ENCODE assay signal across 10 cellular contexts in genomic region chr14:22531451-22532344, GRCh38. TPM values are rescaled to one million over a fixed set of nuclear protein-coding genes. Genes with fewer than 3 reads are reported as not detected.
DNase-seq lines count a peak whose midpoint lies in the region; ATAC-seq and TF ChIP-seq lines count a peak whose summit lies in the region.
"Had no signal": no experiment of that assay in that cellular context is flagged by ENCODE, and none has a peak within 500 bp of the region (broad histone marks: within the 10 kb centered on the region; RNA-seq: fewer than 3 reads in every experiment).

No MANE protein-coding gene starts in this region.

- H3K36me3 Mint-ChIP-seq in CD4-positive, CD25-positive, alpha-beta regulatory T cell: peaks cover 85% of the 10 kb centered on the region
- H3K36me3 Mint-ChIP-seq in T-helper 17 cell (ENCODE audit: low read depth): peaks cover 22% of the 10 kb centered on the region

- no peaks in the 10 kb centered on the region for H3K27me3 Mint-ChIP-seq in CD4-positive, CD25-positive, alpha-beta regulatory T cell
- no peaks in the 10 kb centered on the region for H3K27me3 Mint-ChIP-seq in T-helper 17 cell

- no TSS peak for BruUV-seq in mammary epithelial cell (replicated peaks; lab: Mats Ljungman, UMichigan)

- peak overlapping the region; percentile 98 to 99 (median 98) for H3K27ac Mint-ChIP-seq in CD4-positive, CD25-positive, alpha-beta regulatory T cell
- peak overlapping the region; percentile 100 for H3K27ac Mint-ChIP-seq in T-helper 17 cell

- no peak overlapping the region for H3K4me2 ChIP-seq in smooth muscle cell
- no peak overlapping the region for H3K4me2 ChIP-seq in mammary epithelial cell (ENCODE audit: insufficient read depth, low read depth, low read length)

- intact Hi-C loops in mammary epithelial cell (cut with micrococcal nuclease): no loop called here

- TF ChIP-seq POLR2A in GM18951 (IDR thresholded peaks at IDR 0.05; ENCODE audit: extremely low read depth, insufficient read depth, insufficient read length): peak; percentile 77

- H3K4me3 Mint-ChIP-seq in CD4-positive, CD25-positive, alpha-beta regulatory T cell: peak overlapping the region; percentile 88 to 93 (median 90)
- peak overlapping the region; percentile 86 for H3K4me3 Mint-ChIP-seq in T-helper 17 cell

- H3K9me3 ChIP-seq in CD4-positive, CD25-positive, alpha-beta regulatory T cell (ENCODE audit: control insufficient read depth in 2 of 2, low read length in 2 of 2): no peaks in the 10 kb centered on the region
- no peaks in the 10 kb centered on the region for H3K9me3 ChIP-seq in T-helper 17 cell (ENCODE audit: control insufficient read depth, low read length, poor library complexity, severe bottlenecking)
- H3K9me3 ChIP-seq in smooth muscle cell (replicated peaks; ENCODE audit: low read depth): no peaks in the 10 kb centered on the region
- H3K9me3 ChIP-seq in mammary epithelial cell (replicated peaks; ENCODE audit: insufficient read depth, low read length): no peaks in the 10 kb centered on the region

- peak in 1 of 3 donors; percentile 74 for DNase-seq in CD4-positive, CD25-positive, alpha-beta regulatory T cell
- DNase-seq in T-helper 17 cell (no peak), superior temporal gyrus (ENCODE audit: extremely low spot score) (no peak), HPDE6-E6E7 (ENCODE audit: extremely low spot score) (no peak), smooth muscle cell (lab: John Stamatoyannopoulos, UW; ENCODE audit: unreplicated experiment) (no peak), mammary epithelial cell (no peak)
- DNase-seq: DMS 273 treated with DMSO at 0.1 percent for 48 hours, NCI-H1105 had no signal

- peak overlapping the region; percentile 99 for H3K27ac ChIP-seq in CD4-positive, CD25-positive, alpha-beta regulatory T cell (ENCODE audit: insufficient read depth, low read length, poor library complexity, severe bottlenecking)
- H3K27ac ChIP-seq in smooth muscle cell (ENCODE audit: low read depth): no peak overlapping the region
- H3K27ac ChIP-seq in mammary epithelial cell (ENCODE audit: insufficient read depth, low read depth, low read length): no peak overlapping the region

- peaks cover 5% of the 10 kb centered on the region for H3F3A ChIP-seq in smooth muscle cell (ENCODE audit: low read depth)

- CTCF ChIA-PET in mammary epithelial cell (lab: Charles Lee; ENCODE audit: low non-redundant PET): no interaction called here

- no peak overlapping the region for H2AFZ ChIP-seq in smooth muscle cell (ENCODE audit: low read depth)
- no peak overlapping the region for H2AFZ ChIP-seq in mammary epithelial cell (ENCODE audit: low read depth, low read length)

- H3K36me3 ChIP-seq in CD4-positive, CD25-positive, alpha-beta regulatory T cell (ENCODE audit: control insufficient read depth, insufficient read depth, low read length): peaks cover 81% of the 10 kb centered on the region
- H3K36me3 ChIP-seq in smooth muscle cell (ENCODE audit: low read depth) (no peaks in the 10 kb centered on the region), mammary epithelial cell (ENCODE audit: insufficient read depth, low read length) (no peaks in the 10 kb centered on the region)

- no peaks in the 10 kb centered on the region for H3K27me3 ChIP-seq in CD4-positive, CD25-positive, alpha-beta regulatory T cell (ENCODE audit: control insufficient read depth, insufficient read depth, low read length)
- H3K27me3 ChIP-seq in smooth muscle cell (ENCODE audit: low read depth) (no peaks in the 10 kb centered on the region), mammary epithelial cell (ENCODE audit: insufficient read depth, low read length) (no peaks in the 10 kb centered on the region)

- no peaks in the 10 kb centered on the region for H4K20me1 ChIP-seq in smooth muscle cell (ENCODE audit: low read depth)
- no peaks in the 10 kb centered on the region for H4K20me1 ChIP-seq in mammary epithelial cell (ENCODE audit: insufficient read depth, low read length)

- dilution Hi-C loops in mammary epithelial cell (cut with HindIII; ENCODE audit: low sequenced_read_pairs): no loop called here

- peak; percentile 56 to 60 for ATAC-seq in CD4-positive, CD25-positive, alpha-beta regulatory T cell (ENCODE audit: low read depth in 2 of 2)
- ATAC-seq in HG02884 (IDR thresholded peaks at IDR 0.05; ENCODE audit: unreplicated experiment): peak; percentile 67
- ATAC-seq in T-helper 17 cell: peak; percentile 55

- TF ChIP-seq CTCF in smooth muscle cell (IDR thresholded peaks at IDR 0.05; ENCODE audit: borderline replicate concordance, insufficient read depth, poor library complexity, severe bottlenecking) (no peak), mammary epithelial cell (conservative IDR thresholded peaks at IDR 0.05 in 1 of 2, IDR thresholded peaks at IDR 0.05 in 1 of 2; ENCODE audit: extremely low read depth in 1 of 2, insufficient read depth in 1 of 2, low read depth in 1 of 2, low read length in 2 of 2) (no peak)

- in situ Hi-C loops in GM18951 (cut with MboI; ENCODE audit: low sequenced_read_pairs, unreplicated experiment): no loop called here
- in situ Hi-C loops in mammary epithelial cell (cut with MboI; ENCODE audit: low sequenced_read_pairs in 2 of 2): no loop called here

- no peak overlapping the region for H3K9ac ChIP-seq in smooth muscle cell (ENCODE audit: low read depth)
- H3K9ac ChIP-seq in mammary epithelial cell (ENCODE audit: insufficient read depth, low read length): no peak overlapping the region

- whole genome bisulfite sequencing in smooth muscle cell (ENCODE audit: low lambda C conversion rate): 94% methylated on average over 5 of the region's 5 CpGs
- 94% methylated on average over 5 of the region's 5 CpGs for WGBS in mammary epithelial cell (ENCODE audit: low coverage, missing lambda C conversion rate)

- H3K4me1 ChIP-seq in CD4-positive, CD25-positive, alpha-beta regulatory T cell (ENCODE audit: control insufficient read depth, insufficient read depth, low read length, poor library complexity, severe bottlenecking): peaks cover 96% of the 10 kb centered on the region
- H3K4me1 ChIP-seq in smooth muscle cell (ENCODE audit: low read depth): no peaks in the 10 kb centered on the region
- H3K4me1 ChIP-seq in mammary epithelial cell (ENCODE audit: insufficient read depth, low read length): peaks cover 4% of the 10 kb centered on the region

- H3K4me3 ChIP-seq in CD4-positive, CD25-positive, alpha-beta regulatory T cell (ENCODE audit: low read depth, low read length): peak overlapping the region; percentile 90
- no peak overlapping the region for H3K4me3 ChIP-seq in smooth muscle cell
- H3K4me3 ChIP-seq in mammary epithelial cell (replicated peaks in 1 of 3; ENCODE audit: insufficient read depth in 1 of 3, low read depth in 2 of 3, low read length in 3 of 3): no peak overlapping the region

- H3K4me1 Mint-ChIP-seq in CD4-positive, CD25-positive, alpha-beta regulatory T cell: peaks cover 51 to 90% (median 77%) of the 10 kb centered on the region in 4 donors
- H3K4me1 Mint-ChIP-seq in T-helper 17 cell: peaks cover 74% of the 10 kb centered on the region

- H3K9me3 Mint-ChIP-seq in CD4-positive, CD25-positive, alpha-beta regulatory T cell: no peaks in the 10 kb centered on the region

- H3K79me2 ChIP-seq in smooth muscle cell (ENCODE audit: low read depth): no peaks in the 10 kb centered on the region
- no peaks in the 10 kb centered on the region for H3K79me2 ChIP-seq in mammary epithelial cell (ENCODE audit: insufficient read depth, low read length)

RNA-seq across cellular contexts. Expression of gene DAD1, which starts 57.3 kb away (rescaled TPM):
- total RNA-seq in CD4-positive, CD25-positive, alpha-beta regulatory T cell: 81.8 TPM
- polyA plus RNA-seq in CD4-positive, CD25-positive, alpha-beta regulatory T cell: 100 to 1,000 TPM; 630 to 720 (median 697) TPM
- 10 to 100 TPM; 95.4 to 96.0 TPM for total RNA-seq in T-helper 17 cell
- total RNA-seq in smooth muscle cell: 473 and 533 TPM in 2 replicates
- polyA plus RNA-seq in smooth muscle cell: 519 and 571 TPM in 2 replicates
- total RNA-seq in mammary epithelial cell: 100 to 1,000 TPM; 154 to 169 TPM
- polyA plus RNA-seq in mammary epithelial cell: 324 TPM
- 197 TPM for polyA minus RNA-seq in mammary epithelial cell
